In genomic region chr20:3045816-3046676, GRCh38 we compare ENCODE assay signal across 8 cellular contexts. TPM values are rescaled to one million over a fixed set of nuclear protein-coding genes. Genes with fewer than 3 reads are reported as not detected.
DNase-seq lines count a peak whose midpoint lies in the region; ATAC-seq and TF ChIP-seq lines count a peak whose summit lies in the region.

MRPS26 (plus strand) TSS chr20:3046052; CDS start chr20:3046069, 17 bp downstream.

- peak within 1 kb of the TSS; percentile 97 for H2AFZ ChIP-seq in MM.1S (ENCODE audit: low read length)

- peaks cover 19% of the 10 kb centered on the region for H3K4me1 Mint-ChIP-seq in activated naive CD8-positive, alpha-beta T cell treated with anti-CD3 and anti-CD28 coated beads, Interleukin-2, amount 50 U/mL, for 24 hours

- H3K4me1 ChIP-seq in MM.1S (ENCODE audit: low read length) (peaks cover 8% of the 10 kb centered on the region; the same call in 1 of the 2 replicates), transverse colon (peaks cover 8 to 30% (median 15%) of the 10 kb centered on the region in 4 donors)

- ATAC-seq in activated naive CD8-positive, alpha-beta T cell treated with anti-CD3 and anti-CD28 coated beads, Interleukin-2, amount 50 U/mL, for 24 hours, result peak; percentile 92

- no peaks in the 10 kb centered on the region for H3K9me3 ChIP-seq in MM.1S (replicated peaks; ENCODE audit: insufficient read depth, low read length)
- no peaks in the 10 kb centered on the region for H3K9me3 ChIP-seq in transverse colon

- no peaks in the 10 kb centered on the region for H4K20me1 ChIP-seq in MM.1S (ENCODE audit: insufficient read depth, low read length)

- no peaks in the 10 kb centered on the region for H3K9me3 Mint-ChIP-seq in activated naive CD8-positive, alpha-beta T cell treated with anti-CD3 and anti-CD28 coated beads, Interleukin-2, amount 50 U/mL, for 24 hours

- WGBS in transverse colon (ENCODE audit: low coverage in 1 of 2), 2 donors, result 1% methylated on average over 80 of the region's 104 CpGs; no CpG with 5 or more reads in 1 of the 2 donors

- H3K4me3 ChIP-seq in H7 (ENCODE audit: insufficient read depth, low read depth, low read length), result peak within 1 kb of the TSS; percentile 96
- H3K4me3 ChIP-seq in MM.1S (ENCODE audit: low read length), result peak within 1 kb of the TSS; percentile 99
- H3K4me3 ChIP-seq in transverse colon, result peak within 1 kb of the TSS; percentile 70 to 85 (median 80)

- TF ChIP-seq POLR2A in transverse colon (IDR thresholded peaks at IDR 0.05), result peak; percentile 65

- in situ Hi-C loops in transverse colon (cut with MboI; ENCODE audit: low pct_ligation_motif_present in 1 of 4, low pct_unique_long_range_greater_than_20kb in 1 of 4, low sequenced_read_pairs in 3 of 4), result no loop called here

- peak within 1 kb of the TSS; percentile 81 for H3K9ac ChIP-seq in MM.1S (ENCODE audit: low read length)

- peaks cover 16% of the 10 kb centered on the region for H3K36me3 ChIP-seq in H7 (replicated peaks; ENCODE audit: control insufficient read depth, insufficient read depth, low read length)
- H3K36me3 ChIP-seq in MM.1S (replicated peaks; ENCODE audit: insufficient read depth, low read length), result peaks cover 7% of the 10 kb centered on the region; the same call in 1 of the 2 replicates
- peaks cover 0 to 4% (median 0%) of the 10 kb centered on the region in 4 donors for H3K36me3 ChIP-seq in transverse colon

- H3K36me3 Mint-ChIP-seq in activated naive CD8-positive, alpha-beta T cell treated with anti-CD3 and anti-CD28 coated beads, Interleukin-2, amount 50 U/mL, for 24 hours (ENCODE audit: low read depth), result peaks cover 24% of the 10 kb centered on the region

- no peak for TF ChIP-seq CTCF in MM.1S (IDR thresholded peaks at IDR 0.05; ENCODE audit: low read length)
- no peak for TF ChIP-seq CTCF in transverse colon (IDR thresholded peaks at IDR 0.05)

- peak within 1 kb of the TSS; percentile 89 for H3K4me3 Mint-ChIP-seq in activated naive CD8-positive, alpha-beta T cell treated with anti-CD3 and anti-CD28 coated beads, Interleukin-2, amount 50 U/mL, for 24 hours

- no peaks in the 10 kb centered on the region for H3K9me2 ChIP-seq in MM.1S (replicated peaks; ENCODE audit: insufficient read depth, low read length)

- H3K79me2 ChIP-seq in MM.1S (ENCODE audit: low read length), result peaks cover 16% of the 10 kb centered on the region

- peak within 1 kb of the TSS; percentile 75 for H3K27ac Mint-ChIP-seq in activated naive CD8-positive, alpha-beta T cell treated with anti-CD3 and anti-CD28 coated beads, Interleukin-2, amount 50 U/mL, for 24 hours

- TF ChIP-seq EP300 in transverse colon (IDR thresholded peaks at IDR 0.05; ENCODE audit: low read depth), result no peak

- H3K27me3 ChIP-seq in H7 (ENCODE audit: control insufficient read depth, insufficient read depth, low read length) (no peaks in the 10 kb centered on the region), MM.1S (replicated peaks; ENCODE audit: insufficient read depth, low read length) (no peaks in the 10 kb centered on the region), transverse colon (no peaks in the 10 kb centered on the region)

- H3K27ac ChIP-seq in MM.1S (ENCODE audit: low read length) (peak within 1 kb of the TSS; percentile 44; the same call in 1 of the 2 replicates), transverse colon (peak within 1 kb of the TSS; percentile 84 to 92 (median 88))

- peak within 1 kb of the TSS; percentile 85 for H3K4me2 ChIP-seq in MM.1S (ENCODE audit: low read depth, low read length)

- no peaks in the 10 kb centered on the region for H3K27me3 Mint-ChIP-seq in activated naive CD8-positive, alpha-beta T cell treated with anti-CD3 and anti-CD28 coated beads, Interleukin-2, amount 50 U/mL, for 24 hours

- DNase-seq in GM04503 (ENCODE audit: low read depth) (peak; percentile 51), H7 (peak; percentile 97), MM.1S (peak; percentile 92), SW 1271 (lab: John Stamatoyannopoulos, UW) (peak; percentile 72 to 90), cardiac septum (ENCODE audit: low spot score) (peak; percentile 96), pons (ENCODE audit: low spot score) (peak; percentile 82), transverse colon (peak; percentile 93)
- peak; percentile 88 for DNase-seq in activated naive CD8-positive, alpha-beta T cell treated with anti-CD3 and anti-CD28 coated beads, Interleukin-2, amount 50 U/mL, for 24 hours

- intact Hi-C loops in cardiac septum (cut with DNase I), result no loop called here
- intact Hi-C loops in transverse colon (cut with DNase I; ENCODE audit: low total_unique reads), result no loop called here

- peaks cover 5% of the 10 kb centered on the region for H3F3A ChIP-seq in MM.1S (ENCODE audit: insufficient read depth, low read length)

RNA-seq across cellular contexts. Expression of gene MRPS26, which starts in this region (rescaled TPM):
- total RNA-seq in H7 (2014; rRNA removed; shearing (Covaris generic)), result 133 and 141 TPM in 2 replicates
- total RNA-seq in cardiac septum (43.0 TPM), transverse colon (10 to 100 TPM; 42.7 to 88.3 (median 54.3) TPM)

Comparison
In these comparisons a context has a peak if more than half of its experiments do, and no peak if none do; other contexts are left out.
1. Peak in every context shown above with its lines: DNase-seq, ATAC-seq, H3K4me3 ChIP-seq and H3K27ac ChIP-seq.